Comparison of ENCODE assay signal across 17 cellular contexts in genomic region chr22:18985761-18986160, GRCh38. TPM values are rescaled to one million over a fixed set of nuclear protein-coding genes. Genes with fewer than 3 reads are reported as not detected.
DNase-seq lines count a peak whose midpoint lies in the region; ATAC-seq and TF ChIP-seq lines count a peak whose summit lies in the region.
"Had no signal": no experiment of that assay in that cellular context is flagged by ENCODE, and none has a peak within 500 bp of the region (broad histone marks: within the 10 kb centered on the region; RNA-seq: fewer than 3 reads in every experiment).

No MANE protein-coding gene starts in this region.

- H3K4me1 Mint-ChIP-seq in chondrocyte (ENCODE audit: low read depth) (no peaks in the 10 kb centered on the region), endodermal cell (no peaks in the 10 kb centered on the region)
- no peaks in the 10 kb centered on the region for H3K4me1 Mint-ChIP-seq in stimulated activated memory B cell treated with anti-CD40 and anti-IgM and Interleukin-4, amounts not matched to agents 10 μg/mL and 1 μg/mL and 100 μg/mL, for 72 hours
- H3K4me1 Mint-ChIP-seq: CD4-positive, CD25-positive, alpha-beta regulatory T cell; CD8-positive, alpha-beta memory T cell; GM23338 had no signal

- no peaks in the 10 kb centered on the region for H3K27me3 ChIP-seq in endodermal cell (ENCODE audit: control insufficient read depth, insufficient read depth, low read length, poor library complexity, severe bottlenecking)
- H3K27me3 ChIP-seq in testis = no peaks in the 10 kb centered on the region
- H3K27me3 ChIP-seq: BE2C had no signal

- peaks cover 5% of the 10 kb centered on the region for H3K27me3 Mint-ChIP-seq in chondrocyte (ENCODE audit: low read depth)
- peaks cover 17% of the 10 kb centered on the region for H3K27me3 Mint-ChIP-seq in endodermal cell (ENCODE audit: insufficient read depth)
- H3K27me3 Mint-ChIP-seq in stimulated activated memory B cell treated with anti-CD40 and anti-IgM and Interleukin-4, amounts not matched to agents 10 μg/mL and 1 μg/mL and 100 μg/mL, for 72 hours = peaks cover 14% of the 10 kb centered on the region
- H3K27me3 Mint-ChIP-seq: CD4-positive, CD25-positive, alpha-beta regulatory T cell had no signal

- intact Hi-C loops in testis (cut with DNase I; ENCODE audit: low total_unique reads) = no loop called here

- peak; percentile 80 for DNase-seq in chondrocyte (ENCODE audit: low spot score)
- DNase-seq in endodermal cell = peak; percentile 36
- DNase-seq in mesenteric fat pad (ENCODE audit: low spot score) = peak; percentile 81
- peak; percentile 2 for DNase-seq in testis
- DNase-seq in AML-193 (lab: John Stamatoyannopoulos, UW) = no peak
- no peak for DNase-seq in COR-L47 (lab: John Stamatoyannopoulos, UW)
- DNase-seq in middle frontal gyrus (ENCODE audit: extremely low spot score, low spot score) = no peak
- DNase-seq: BE2C; C1 segment of cervical spinal cord; Caco-2; CD4-positive, CD25-positive, alpha-beta regulatory T cell; CD8-positive, alpha-beta memory T cell; H7; HFFc6 had no signal

- H3K9ac ChIP-seq in endodermal cell (ENCODE audit: extremely low read depth, low read length, poor library complexity, severe bottlenecking) = no peak overlapping the region

- H3K9me3 Mint-ChIP-seq in chondrocyte (ENCODE audit: low read depth) (peaks cover 6% of the 10 kb centered on the region), endodermal cell (peaks cover 10% of the 10 kb centered on the region)
- H3K9me3 Mint-ChIP-seq in stimulated activated memory B cell treated with anti-CD40 and anti-IgM and Interleukin-4, amounts not matched to agents 10 μg/mL and 1 μg/mL and 100 μg/mL, for 72 hours = no peaks in the 10 kb centered on the region

- no peaks in the 10 kb centered on the region for H3K36me3 ChIP-seq in endodermal cell (ENCODE audit: control insufficient read depth, insufficient read depth, low read length)
- no peaks in the 10 kb centered on the region for H3K36me3 ChIP-seq in testis (ENCODE audit: low read depth, missing control alignments)
- H3K36me3 ChIP-seq: BE2C had no signal

- no peak for TF ChIP-seq POLR2A in testis (IDR thresholded peaks at IDR 0.05)

- no peak for ATAC-seq in stimulated activated memory B cell treated with anti-CD40 and anti-IgM and Interleukin-4, amounts not matched to agents 10 μg/mL and 1 μg/mL and 100 μg/mL, for 72 hours
- ATAC-seq: GM23338, HCT116 had no signal

- no peak overlapping the region for H3K27ac Mint-ChIP-seq in chondrocyte (ENCODE audit: unreplicated experiment)
- H3K27ac Mint-ChIP-seq in endodermal cell = no peak overlapping the region
- H3K27ac Mint-ChIP-seq in stimulated activated memory B cell treated with anti-CD40 and anti-IgM and Interleukin-4, amounts not matched to agents 10 μg/mL and 1 μg/mL and 100 μg/mL, for 72 hours = no peak overlapping the region
- H3K27ac Mint-ChIP-seq: CD4-positive, CD25-positive, alpha-beta regulatory T cell; CD8-positive, alpha-beta memory T cell; GM23338; HFFc6 had no signal

- H3K36me3 Mint-ChIP-seq in chondrocyte (ENCODE audit: low read depth) (no peaks in the 10 kb centered on the region), endodermal cell (ENCODE audit: low read depth) (no peaks in the 10 kb centered on the region)
- no peaks in the 10 kb centered on the region for H3K36me3 Mint-ChIP-seq in stimulated activated memory B cell treated with anti-CD40 and anti-IgM and Interleukin-4, amounts not matched to agents 10 μg/mL and 1 μg/mL and 100 μg/mL, for 72 hours
- H3K36me3 Mint-ChIP-seq: CD4-positive, CD25-positive, alpha-beta regulatory T cell; CD8-positive, alpha-beta memory T cell had no signal

- H3K9me3 ChIP-seq in endodermal cell (ENCODE audit: control insufficient read depth, low read length) (peaks cover 9% of the 10 kb centered on the region), testis (no peaks in the 10 kb centered on the region)
- H3K9me3 ChIP-seq: BE2C, Caco-2 had no signal

- TF ChIP-seq CTCF in chondrocyte (IDR thresholded peaks at IDR 0.05) = no peak
- no peak for TF ChIP-seq CTCF in endodermal cell (conservative IDR thresholded peaks at IDR 0.05)
- no peak for TF ChIP-seq CTCF in testis (IDR thresholded peaks at IDR 0.05)

- no peak overlapping the region for H3K27ac ChIP-seq in endodermal cell (ENCODE audit: low read depth, low read length)
- no peak overlapping the region for H3K27ac ChIP-seq in testis

- no peak overlapping the region for H3K4me3 ChIP-seq in endodermal cell (ENCODE audit: low read length)
- H3K4me3 ChIP-seq in testis = no peak overlapping the region
- H3K4me3 ChIP-seq: GM23338 had no signal

- H3K4me3 Mint-ChIP-seq in chondrocyte (ENCODE audit: unreplicated experiment) (no peak overlapping the region), endodermal cell (no peak overlapping the region)
- no peak overlapping the region for H3K4me3 Mint-ChIP-seq in stimulated activated memory B cell treated with anti-CD40 and anti-IgM and Interleukin-4, amounts not matched to agents 10 μg/mL and 1 μg/mL and 100 μg/mL, for 72 hours
- H3K4me3 Mint-ChIP-seq: CD4-positive, CD25-positive, alpha-beta regulatory T cell; CD8-positive, alpha-beta memory T cell; GM23338; HFFc6 had no signal

- 95 to 96% methylated on average over 13 to 21 of the region's 21 CpGs for WGBS in endodermal cell (ENCODE audit: insufficient coverage in 1 of 2, insufficient read length in 1 of 2), 2 experiments
- 87 to 91% methylated on average over 20 to 21 of the region's 21 CpGs for WGBS in testis, 2 donors

- no peaks in the 10 kb centered on the region for H3K4me1 ChIP-seq in endodermal cell (ENCODE audit: control insufficient read depth, insufficient read depth, low read length)
- no peaks in the 10 kb centered on the region for H3K4me1 ChIP-seq in testis
- H3K4me1 ChIP-seq: BE2C, Caco-2 had no signal

RNA-seq across cellular contexts. Expression of gene PRODH, which starts 49.7 kb away (rescaled TPM):
- total RNA-seq in chondrocyte (3.5 to 5.9 TPM (median 5.6 TPM) in 3 replicates), endodermal cell (10 to 100 TPM; 65.1 to 67.5 TPM), mesenteric fat pad (2.5 TPM), testis (1 to 10 TPM; 5.6 to 7.4 TPM)
- 14.1 TPM for polyA plus RNA-seq in endodermal cell (2013, experiment 1 of 2)
- polyA plus RNA-seq in endodermal cell (2013, experiment 2 of 2) = 10.5 TPM
- polyA plus RNA-seq in testis (ENCODE audit: insufficient read depth, low read depth, low replicate concordance) = 3.2 TPM
- total RNA-seq: CD4-positive, CD25-positive, alpha-beta regulatory T cell; HFFc6 had no signal
- polyA plus RNA-seq: CD4-positive, CD25-positive, alpha-beta regulatory T cell had no signal

Comparison
In these comparisons a context has a peak if more than half of its experiments do, and no peak if none do; other contexts are left out.
1. DNase-seq: peak in chondrocyte (single experiment), endodermal cell (single experiment), mesenteric fat pad (single experiment) and testis (single experiment); none in AML-193 (0 of 2), COR-L47 (single experiment) and middle frontal gyrus (single experiment).